In the genomic region with DNA sequence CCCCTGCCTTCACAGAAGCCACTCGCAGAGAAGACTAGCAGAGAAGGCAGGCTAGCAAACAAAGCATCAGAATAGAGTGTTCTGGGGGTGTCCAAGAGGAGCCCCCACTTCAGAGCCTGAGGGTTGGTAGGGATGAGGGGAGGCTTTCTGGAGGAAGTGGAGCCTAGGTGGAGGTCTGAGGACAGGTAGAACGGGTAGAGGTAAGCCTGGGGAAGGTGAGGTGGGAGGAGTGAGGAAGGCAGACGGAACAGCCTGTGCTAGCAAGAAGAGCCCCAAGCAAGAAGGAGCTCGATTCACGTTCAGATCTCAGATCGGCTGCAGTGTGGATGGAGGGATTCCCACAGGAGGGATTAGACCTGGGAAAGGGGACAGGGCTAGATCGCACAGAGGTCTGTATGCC, we compare ENCODE assay signal across 24 cellular contexts.
DNase-seq lines count a peak whose midpoint lies in the region; ATAC-seq and TF ChIP-seq lines count a peak whose summit lies in the region.
"Had no signal": no experiment of that assay in that cellular context is flagged by ENCODE, and none has a peak within 500 bp of the region (broad histone marks: within the 10 kb centered on the region; RNA-seq: fewer than 3 reads in every experiment).

No MANE protein-coding gene starts in this region.

- ATAC-seq in activated B cell treated with CpG ODN at 0.5 μM for 24 hours (ENCODE audit: low read depth) (no peak), HG03342 (IDR thresholded peaks at IDR 0.05; ENCODE audit: unreplicated experiment) (no peak)

- 68 to 91% (median 79%) methylated on average over 7 of the region's 7 CpGs for WGBS in stomach, 5 donors

- H3K27me3 ChIP-seq in stomach = no peaks in the 10 kb centered on the region
- H3K27me3 ChIP-seq: colonic mucosa had no signal

- H3K9me3 ChIP-seq in stomach = no peaks in the 10 kb centered on the region
- H3K9me3 ChIP-seq: colonic mucosa, SK-N-SH had no signal

- TF ChIP-seq CTCF in activated B cell treated with CpG ODN at 0.5 μM for 24 hours (IDR thresholded peaks at IDR 0.05) = no peak
- no peak for TF ChIP-seq CTCF in stomach (IDR thresholded peaks at IDR 0.05)

- H3K4me1 Mint-ChIP-seq in activated naive CD4-positive, alpha-beta T cell treated with anti-CD3 and anti-CD28 coated beads, Interleukin-2, amount 10 ng/mL, durations not matched to agents 7 days and 5 days = peaks cover 11% of the 10 kb centered on the region
- H3K4me1 Mint-ChIP-seq in activated B cell treated with CpG ODN at 0.5 μM for 24 hours = peaks cover 6% of the 10 kb centered on the region
- H3K4me1 Mint-ChIP-seq: nephron had no signal

- peaks cover 25% of the 10 kb centered on the region for H3K27me3 Mint-ChIP-seq in activated naive CD4-positive, alpha-beta T cell treated with anti-CD3 and anti-CD28 coated beads, Interleukin-2, amount 10 ng/mL, durations not matched to agents 7 days and 5 days
- H3K27me3 Mint-ChIP-seq in activated B cell treated with CpG ODN at 0.5 μM for 24 hours = peaks cover 6% of the 10 kb centered on the region
- H3K27me3 Mint-ChIP-seq: activated naive CD4-positive, alpha-beta T cell treated with anti-CD3 and anti-CD28 coated beads, Interleukin-2, amount 50 U/mL, for 24 hours had no signal

- intact Hi-C loops in activated B cell treated with CpG ODN at 0.5 μM for 24 hours (cut with micrococcal nuclease) = no loop called here
- intact Hi-C loops in stomach (cut with DNase I; ENCODE audit: low total_unique reads) = no loop called here

- peaks cover 8% of the 10 kb centered on the region for H3K9me3 Mint-ChIP-seq in activated naive CD4-positive, alpha-beta T cell treated with anti-CD3 and anti-CD28 coated beads, Interleukin-2, amount 10 ng/mL, durations not matched to agents 7 days and 5 days
- H3K9me3 Mint-ChIP-seq in activated B cell treated with CpG ODN at 0.5 μM for 24 hours = peaks cover 6% of the 10 kb centered on the region
- H3K9me3 Mint-ChIP-seq: activated naive CD4-positive, alpha-beta T cell treated with anti-CD3 and anti-CD28 coated beads, Interleukin-2, amount 50 U/mL, for 24 hours; CD8-positive, alpha-beta memory T cell; HFFc6; IgD-negative memory B cell; memory B cell had no signal

- no peaks in the 10 kb centered on the region for H3K36me3 Mint-ChIP-seq in activated naive CD4-positive, alpha-beta T cell treated with anti-CD3 and anti-CD28 coated beads, Interleukin-2, amount 10 ng/mL, durations not matched to agents 7 days and 5 days
- no peaks in the 10 kb centered on the region for H3K36me3 Mint-ChIP-seq in activated B cell treated with CpG ODN at 0.5 μM for 24 hours (ENCODE audit: low read depth)
- H3K36me3 Mint-ChIP-seq: activated naive CD4-positive, alpha-beta T cell treated with anti-CD3 and anti-CD28 coated beads, Interleukin-2, amount 50 U/mL, for 24 hours; CD8-positive, alpha-beta memory T cell; memory B cell had no signal

- H3K27ac Mint-ChIP-seq in activated naive CD4-positive, alpha-beta T cell treated with anti-CD3 and anti-CD28 coated beads, Interleukin-2, amount 10 ng/mL, durations not matched to agents 7 days and 5 days = no peak overlapping the region
- H3K27ac Mint-ChIP-seq in activated B cell treated with CpG ODN at 0.5 μM for 24 hours = no peak overlapping the region
- H3K27ac Mint-ChIP-seq: activated naive CD4-positive, alpha-beta T cell treated with anti-CD3 and anti-CD28 coated beads, Interleukin-2, amount 50 U/mL, for 24 hours; HFFc6; IgD-negative memory B cell; memory B cell; nephron had no signal

- no peak overlapping the region for H3K4me3 ChIP-seq in stomach
- H3K4me3 ChIP-seq: colonic mucosa had no signal

- H3K27ac ChIP-seq in stomach = no peak overlapping the region
- H3K27ac ChIP-seq: colonic mucosa, HL-60 had no signal

- no peak for TF ChIP-seq POLR2A in stomach (IDR thresholded peaks at IDR 0.05)

- peak; percentile 17 for DNase-seq in activated naive CD4-positive, alpha-beta T cell treated with anti-CD3 and anti-CD28 coated beads, Interleukin-2, amount 10 ng/mL, durations not matched to agents 7 days and 5 days
- no peak for DNase-seq in activated naive CD4-positive, alpha-beta T cell (lab: John Stamatoyannopoulos, UW)
- peak; percentile 12 for DNase-seq in activated B cell treated with CpG ODN at 0.5 μM for 24 hours
- peak; percentile 44 for DNase-seq in islet precursor cell
- peak; percentile 23 for DNase-seq in stomach
- DNase-seq in NCI-H748 (lab: John Stamatoyannopoulos, UW; ENCODE audit: unreplicated experiment) = no peak
- no peak for DNase-seq in NCI-H1092 treated with DMSO at 0.1 percent for 48 hours (lab: John Stamatoyannopoulos, UW)
- DNase-seq: activated CD4-positive, CD25-positive, alpha-beta regulatory T cell treated with anti-CD3 and anti-CD28 coated beads, Interleukin-2, amount 50 U/mL, for 72 hours; colonic mucosa; foreskin melanocyte; HFFc6; kidney glomerular epithelial cell; NCI-H1694 treated with DMSO at 0.1 percent for 48 hours; NCI-H345; SK-N-SH; stimulated activated CD4-positive, alpha-beta T cell treated with anti-CD3 and anti-CD28 coated beads, Interleukin-4, amount 100 ng/mL, for 4 hours; T1000 had no signal

- POLR2A ChIA-PET in activated B cell treated with CpG ODN at 0.5 μM for 24 hours (lab: Charles Lee) = interaction anchor here (1.0 kb wide), 1 partner anchor 17 kb away, joined by 3 read pairs; no protein-coding TSS in a partner anchor

- H3K4me1 ChIP-seq in stomach = peaks cover 2 to 16% (median 5%) of the 10 kb centered on the region in 4 donors
- H3K4me1 ChIP-seq: colonic mucosa had no signal

- no peak overlapping the region for H3K4me3 Mint-ChIP-seq in activated naive CD4-positive, alpha-beta T cell treated with anti-CD3 and anti-CD28 coated beads, Interleukin-2, amount 10 ng/mL, durations not matched to agents 7 days and 5 days
- no peak overlapping the region for H3K4me3 Mint-ChIP-seq in activated B cell treated with CpG ODN at 0.5 μM for 24 hours
- H3K4me3 Mint-ChIP-seq: activated naive CD4-positive, alpha-beta T cell treated with anti-CD3 and anti-CD28 coated beads, Interleukin-2, amount 50 U/mL, for 24 hours; HFFc6; IgD-negative memory B cell; memory B cell; nephron had no signal

- TF ChIP-seq EP300 in stomach (IDR thresholded peaks at IDR 0.05) = no peak

- H3K36me3 ChIP-seq in stomach = no peaks in the 10 kb centered on the region
- H3K36me3 ChIP-seq: colonic mucosa had no signal

- CTCF ChIA-PET in activated naive CD4-positive, alpha-beta T cell treated with anti-CD3 and anti-CD28 coated beads, Interleukin-2, amount 10 ng/mL, durations not matched to agents 7 days and 5 days (lab: Charles Lee) = interaction anchor here (4.5 kb wide), 1 partner anchor 77 kb away, joined by 15 read pairs; no protein-coding TSS in a partner anchor
- CTCF ChIA-PET in activated B cell treated with CpG ODN at 0.5 μM for 24 hours (lab: Charles Lee) = interaction anchor here (1.0 to 1.3 kb wide), 2 partner anchors 14 to 79 kb away, joined by 3 to 4 read pairs; no protein-coding TSS in a partner anchor

Comparison
In these comparisons a context has a peak if more than half of its experiments do, and no peak if none do; other contexts are left out.
1. DNase-seq: peak in activated naive CD4-positive, alpha-beta T cell treated with anti-CD3 and anti-CD28 coated beads, Interleukin-2, amount 10 ng/mL, durations not matched to agents 7 days and 5 days (single experiment), activated B cell treated with CpG ODN at 0.5 μM for 24 hours (single experiment), islet precursor cell (single experiment) and stomach (single experiment); none in activated naive CD4-positive, alpha-beta T cell (0 of 4), NCI-H748 (single experiment) and NCI-H1092 treated with DMSO at 0.1 percent for 48 hours (single experiment).